Comparison of ENCODE assay signal across 15 cellular contexts in genomic region chr5:126969548-126969947, GRCh38.
DNase-seq lines count a peak whose midpoint lies in the region; ATAC-seq and TF ChIP-seq lines count a peak whose summit lies in the region.
"Had no signal": no experiment of that assay in that cellular context is flagged by ENCODE, and none has a peak within 500 bp of the region (broad histone marks: within the 10 kb centered on the region; RNA-seq: fewer than 3 reads in every experiment).

No MANE protein-coding gene starts in this region.

- H3K4me3 Mint-ChIP-seq in naive B cell, result peak overlapping the region in 7 of 8 donors; percentile 9 to 84 (median 68)
- H3K4me3 Mint-ChIP-seq: activated naive CD4-positive, alpha-beta T cell treated with anti-CD3 and anti-CD28 coated beads, Interleukin-2, amount 50 U/mL, for 24 hours; CD8-positive, alpha-beta T cell had no signal

- no peak overlapping the region for H3K27ac ChIP-seq in brain microvascular endothelial cell
- H3K27ac ChIP-seq: skin epidermis had no signal

- H3K27me3 ChIP-seq in brain microvascular endothelial cell (replicated peaks), result no peaks in the 10 kb centered on the region

- H3K36me3 ChIP-seq in brain microvascular endothelial cell (replicated peaks), result no peaks in the 10 kb centered on the region

- DNase-seq in naive B cell (no peak), T1000 (lab: John Stamatoyannopoulos, UW) (no peak), brain microvascular endothelial cell (no peak)
- no peak for DNase-seq in activated CD4-positive, CD25-positive, alpha-beta regulatory T cell (lab: John Stamatoyannopoulos, UW)
- DNase-seq: CD8-positive, alpha-beta T cell; mucosa of descending colon; NCI-H2081; NCI-H82; Right ventricle myocardium superior had no signal

- H3K36me3 Mint-ChIP-seq in naive B cell, result peaks cover 0 to 7% of the 10 kb centered on the region in 2 donors
- H3K36me3 Mint-ChIP-seq: CD8-positive, alpha-beta T cell had no signal

- no peak overlapping the region for H3K4me3 ChIP-seq in brain microvascular endothelial cell (ENCODE audit: low read depth, low read length)
- H3K4me3 ChIP-seq: mucosa of descending colon, skin epidermis had no signal

- in situ Hi-C loops in brain microvascular endothelial cell (cut with HindIII; ENCODE audit: low pct_ligation_motif_present, low sequenced_read_pairs), result no loop called here

- no peak for TF ChIP-seq CTCF in brain microvascular endothelial cell (IDR thresholded peaks at IDR 0.05; ENCODE audit: low read depth, low read length, missing control alignments)

- no peaks in the 10 kb centered on the region for H3K27me3 Mint-ChIP-seq in naive B cell
- H3K27me3 Mint-ChIP-seq: activated naive CD4-positive, alpha-beta T cell treated with anti-CD3 and anti-CD28 coated beads, Interleukin-2, amount 50 U/mL, for 24 hours had no signal

- peaks cover 65 to 86% (median 76%) of the 10 kb centered on the region in 3 donors for H3K4me1 Mint-ChIP-seq in naive B cell

- H3K9me3 Mint-ChIP-seq in naive B cell, result peaks cover 0 to 4% (median 0%) of the 10 kb centered on the region in 7 donors
- H3K9me3 Mint-ChIP-seq: activated naive CD4-positive, alpha-beta T cell treated with anti-CD3 and anti-CD28 coated beads, Interleukin-2, amount 50 U/mL, for 24 hours; CD8-positive, alpha-beta T cell had no signal

- ATAC-seq in GM18909 (IDR thresholded peaks at IDR 0.05; ENCODE audit: poor library complexity, unreplicated experiment) (peak; percentile 49), GM21786 (IDR thresholded peaks at IDR 0.05; ENCODE audit: unreplicated experiment) (peak; percentile 30), HG03432 (IDR thresholded peaks at IDR 0.05; ENCODE audit: unreplicated experiment) (peak; percentile 48), naive B cell (ENCODE audit: low read depth in 2 of 2) (no peak)
- ATAC-seq: CD8-positive, alpha-beta T cell; HCT116; mucosa of descending colon had no signal

- H3K27ac Mint-ChIP-seq in naive B cell, result peak overlapping the region; percentile 38 to 99 (median 85)
- H3K27ac Mint-ChIP-seq: activated naive CD4-positive, alpha-beta T cell treated with anti-CD3 and anti-CD28 coated beads, Interleukin-2, amount 50 U/mL, for 24 hours; CD8-positive, alpha-beta T cell had no signal

Comparison
In these comparisons a context has a peak if more than half of its experiments do, and no peak if none do; other contexts are left out.
1. ATAC-seq: peak in GM18909 (single experiment), GM21786 (single experiment) and HG03432 (single experiment); none in naive B cell (0 of 2).